2 cellular contexts compared by ENCODE assay signal in genomic region chr4:52995341-52996030, GRCh38.
TF ChIP-seq lines count a peak whose summit lies in the region.

No MANE protein-coding gene starts in this region.

TF ChIP-seq in IMR-90, 13 proteins besides CTCF, POLR2A, EP300 and RAD21 (continued from another document):
- TF ChIP-seq MAFK (IDR thresholded peaks at IDR 0.05; ENCODE audit: low read depth, low read length) (no peak), SMC3 (IDR thresholded peaks at IDR 0.05; ENCODE audit: low read depth, low read length) (no peak), NFE2L2 (IDR thresholded peaks at IDR 0.05; ENCODE audit: low read depth, low read length) (no peak), MXI1 (IDR thresholded peaks at IDR 0.05; ENCODE audit: borderline replicate concordance, low read depth, low read length) (no peak), MAZ (IDR thresholded peaks at IDR 0.05; ENCODE audit: borderline replicate concordance, low read depth, low read length) (no peak), RCOR1 (IDR thresholded peaks at IDR 0.05; ENCODE audit: insufficient replicate concordance, low read length) (no peak), RFX5 (IDR thresholded peaks at IDR 0.05; ENCODE audit: low read depth, low read length) (no peak), CEBPB (IDR thresholded peaks at IDR 0.05; ENCODE audit: low read depth, low read length) (no peak), USF2 (IDR thresholded peaks at IDR 0.05; ENCODE audit: low read depth, low read length) (no peak), CHD1 (IDR thresholded peaks at IDR 0.05; ENCODE audit: low read depth, low read length) (no peak)
- TF ChIP-seq, protein P1, sequence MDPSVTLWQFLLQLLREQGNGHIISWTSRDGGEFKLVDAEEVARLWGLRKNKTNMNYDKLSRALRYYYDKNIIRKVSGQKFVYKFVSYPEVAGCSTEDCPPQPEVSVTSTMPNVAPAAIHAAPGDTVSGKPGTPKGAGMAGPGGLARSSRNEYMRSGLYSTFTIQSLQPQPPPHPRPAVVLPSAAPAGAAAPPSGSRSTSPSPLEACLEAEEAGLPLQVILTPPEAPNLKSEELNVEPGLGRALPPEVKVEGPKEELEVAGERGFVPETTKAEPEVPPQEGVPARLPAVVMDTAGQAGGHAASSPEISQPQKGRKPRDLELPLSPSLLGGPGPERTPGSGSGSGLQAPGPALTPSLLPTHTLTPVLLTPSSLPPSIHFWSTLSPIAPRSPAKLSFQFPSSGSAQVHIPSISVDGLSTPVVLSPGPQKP (IDR thresholded peaks at IDR 0.05; ENCODE audit: borderline replicate concordance, low read depth, low read length), result no peak
TF ChIP-seq in IMR-90: peak in this region for 0.

TF ChIP-seq in HepG2, 621 proteins besides CTCF, POLR2A, EP300 and RAD21:
- TF ChIP-seq UBTF (CRISPR knock-in tag; IDR thresholded peaks at IDR 0.05), result no peak
- no peak for TF ChIP-seq FLYWCH1 (CRISPR knock-in tag; IDR thresholded peaks at IDR 0.05)
- no peak for TF ChIP-seq CENPT (CRISPR knock-in tag; IDR thresholded peaks at IDR 0.05; ENCODE audit: low read depth)
- no peak for TF ChIP-seq ZBTB38 (CRISPR knock-in tag; IDR thresholded peaks at IDR 0.05)
- no peak for TF ChIP-seq ZNF501 (CRISPR knock-in tag; IDR thresholded peaks at IDR 0.05)
- TF ChIP-seq CSRNP2 (CRISPR knock-in tag; conservative IDR thresholded peaks at IDR 0.05; ENCODE audit: low read depth), result no peak
- TF ChIP-seq, protein P2, sequence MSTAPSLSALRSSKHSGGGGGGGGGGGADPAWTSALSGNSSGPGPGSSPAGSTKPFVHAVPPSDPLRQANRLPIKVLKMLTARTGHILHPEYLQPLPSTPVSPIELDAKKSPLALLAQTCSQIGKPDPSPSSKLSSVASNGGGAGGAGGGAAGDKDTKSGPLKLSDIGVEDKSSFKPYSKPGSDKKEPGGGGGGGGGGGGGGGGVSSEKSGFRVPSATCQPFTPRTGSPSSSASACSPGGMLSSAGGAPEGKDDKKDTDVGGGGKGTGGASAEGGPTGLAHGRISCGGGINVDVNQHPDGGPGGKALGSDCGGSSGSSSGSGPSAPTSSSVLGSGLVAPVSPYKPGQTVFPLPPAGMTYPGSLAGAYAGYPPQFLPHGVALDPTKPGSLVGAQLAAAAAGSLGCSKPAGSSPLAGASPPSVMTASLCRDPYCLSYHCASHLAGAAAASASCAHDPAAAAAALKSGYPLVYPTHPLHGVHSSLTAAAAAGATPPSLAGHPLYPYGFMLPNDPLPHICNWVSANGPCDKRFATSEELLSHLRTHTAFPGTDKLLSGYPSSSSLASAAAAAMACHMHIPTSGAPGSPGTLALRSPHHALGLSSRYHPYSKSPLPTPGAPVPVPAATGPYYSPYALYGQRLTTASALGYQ (CRISPR knock-in tag; IDR thresholded peaks at IDR 0.05), result no peak
TF ChIP-seq in HepG2: peak in this region for 0.
